Comparison of ENCODE assay signal across 31 cellular contexts in genomic region chr10:61912981-61913380, GRCh38.
"Had no signal": no experiment of that assay in that cellular context is flagged by ENCODE, and none has a peak within 500 bp of the region (broad histone marks: within the 10 kb centered on the region; RNA-seq: fewer than 3 reads in every experiment).

No MANE protein-coding gene starts in this region.

- H3K27me3 Mint-ChIP-seq: activated B cell treated with CpG ODN at 0.5 μM for 24 hours; activated naive CD8-positive, alpha-beta T cell; activated T-cell treated with anti-CD3 and anti-CD28 coated beads, Interleukin-2, amount 50 U/mL, for 24 hours; central memory CD8-positive, alpha-beta T cell; effector memory CD8-positive, alpha-beta T cell; T-cell had no signal

- H3K27ac Mint-ChIP-seq: activated B cell treated with CpG ODN at 0.5 μM for 24 hours; activated naive CD8-positive, alpha-beta T cell; activated T-cell treated with anti-CD3 and anti-CD28 coated beads, Interleukin-2, amount 50 U/mL, for 24 hours; activated T-cell treated with anti-CD3 and anti-CD28 coated beads, Interleukin-2, amount 50 U/mL, for 72 hours; effector memory CD8-positive, alpha-beta T cell; T-cell; T-helper 1 cell treated with Interleukin-12 subunit alpha and Interleukin-12 subunit beta and Interleukin-4 antibody, amounts not matched to agents 30 μg/mL and 1 μg/mL, for 36 hours; T-helper 2 cell treated with Interferon-gamma antibody and Interleukin-4, amounts not matched to agents 5 μg/mL and 100 μg/mL, for 36 hours had no signal

- H3K4me1 ChIP-seq: foreskin keratinocyte, gastrocnemius medialis had no signal

- DNase-seq: activated B cell treated with CpG ODN at 0.5 μM for 24 hours; activated CD4-positive, alpha-beta T cell treated with anti-CD3 and anti-CD28 coated beads for 48 hours; activated CD4-positive, alpha-beta T cell treated with anti-CD3 and anti-CD28 coated beads, Interleukin-2, amount 50 U/mL, for 1 hour; activated CD4-positive, alpha-beta T cell treated with anti-CD3 and anti-CD28 coated beads, Interleukin-2, amount 50 U/mL, for 48 hours; activated CD8-positive, alpha-beta memory T cell treated with anti-CD3 and anti-CD28 coated beads, Interleukin-2, amount 50 U/mL, for 48 hours; activated gamma-delta T cell; activated naive CD4-positive, alpha-beta T cell; activated T-cell treated with anti-CD3 and anti-CD28 coated beads for 4 hours; activated T-cell treated with anti-CD3 and anti-CD28 coated beads, Interleukin-2, amount 50 U/mL, for 24 hours; activated T-cell treated with anti-CD3 and anti-CD28 coated beads, Interleukin-2, amount 50 U/mL, for 72 hours; amniotic stem cell; anterior cingulate cortex; brain microvascular endothelial cell; cortex of kidney; dermis blood vessel endothelial cell; effector CD4-positive, alpha-beta T cell; effector memory CD8-positive, alpha-beta T cell; erythroblast; foreskin keratinocyte; gastrocnemius medialis; glutamatergic neuron; heart left ventricle; T-cell; T1000; WERI-Rb-1 had no signal

- H3K4me3 Mint-ChIP-seq: activated B cell treated with CpG ODN at 0.5 μM for 24 hours; activated naive CD8-positive, alpha-beta T cell; activated T-cell treated with anti-CD3 and anti-CD28 coated beads, Interleukin-2, amount 50 U/mL, for 24 hours; activated T-cell treated with anti-CD3 and anti-CD28 coated beads, Interleukin-2, amount 50 U/mL, for 72 hours; central memory CD8-positive, alpha-beta T cell; effector memory CD8-positive, alpha-beta T cell; T-cell; T-helper 1 cell treated with Interleukin-12 subunit alpha and Interleukin-12 subunit beta and Interleukin-4 antibody, amounts not matched to agents 30 μg/mL and 1 μg/mL, for 36 hours; T-helper 2 cell treated with Interferon-gamma antibody and Interleukin-4, amounts not matched to agents 5 μg/mL and 100 μg/mL, for 36 hours had no signal

- H3K4me3 ChIP-seq: esophagus muscularis mucosa, gastrocnemius medialis, heart left ventricle had no signal

- ATAC-seq: activated CD4-positive, CD25-positive, alpha-beta regulatory T cell treated with anti-CD3 and anti-CD28 coated beads, Interleukin-2, amount 50 U/mL, for 24 hours; activated T-cell treated with anti-CD3 and anti-CD28 coated beads, Interleukin-2, amount 50 U/mL, for 72 hours; effector memory CD8-positive, alpha-beta T cell; foreskin keratinocyte; gastrocnemius medialis; T-cell had no signal

- H3K27me3 ChIP-seq: brain microvascular endothelial cell, esophagus muscularis mucosa, foreskin keratinocyte, gastrocnemius medialis, heart left ventricle had no signal

- H3K36me3 ChIP-seq: brain microvascular endothelial cell, esophagus muscularis mucosa, gastrocnemius medialis, WERI-Rb-1 had no signal

- H3K9me3 ChIP-seq: esophagus muscularis mucosa, gastrocnemius medialis had no signal
